Comparison of ENCODE assay signal across 14 cellular contexts in genomic region chr1:183914891-183915290, GRCh38.
"Had no signal": no experiment of that assay in that cellular context is flagged by ENCODE, and none has a peak within 500 bp of the region (broad histone marks: within the 10 kb centered on the region; RNA-seq: fewer than 3 reads in every experiment).

No MANE protein-coding gene starts in this region.

- FAIRE-seq: endometrium had no signal

- H3K9me3 ChIP-seq: adrenal gland, esophagus squamous epithelium, psoas muscle, right lobe of liver, spleen had no signal

- H3K4me3 ChIP-seq: adrenal gland, cardiac muscle cell, esophagus squamous epithelium, psoas muscle, right lobe of liver, spleen had no signal

- H3K27me3 ChIP-seq: adrenal gland, cardiac muscle cell, esophagus squamous epithelium, right lobe of liver, spleen had no signal

- H3K27ac ChIP-seq: cardiac muscle cell, psoas muscle, right lobe of liver had no signal

- DNase-seq: activated effector memory CD4-positive, alpha-beta T cell treated with Interleukin-2 at 50 U/mL for 16 hours; activated naive CD4-positive, alpha-beta T cell treated with anti-CD3 and anti-CD28 coated beads, Interleukin-2, amount 50 U/mL, for 16 hours; activated T-cell treated with anti-CD3 and anti-CD28 coated beads, Interleukin-2, amount 50 U/mL, for 1 hour; esophagus squamous epithelium; nephron progenitor cell; occipital lobe; psoas muscle; right lobe of liver; spleen; stimulated activated naive CD8-positive, alpha-beta T cell treated with anti-CD3 and anti-CD28 coated beads, Interleukin-15, amount 100 ng/mL, for 72 hours; T-helper 2 cell had no signal
